Comparison of ENCODE assay signal across 1 cellular context in the genomic region with DNA sequence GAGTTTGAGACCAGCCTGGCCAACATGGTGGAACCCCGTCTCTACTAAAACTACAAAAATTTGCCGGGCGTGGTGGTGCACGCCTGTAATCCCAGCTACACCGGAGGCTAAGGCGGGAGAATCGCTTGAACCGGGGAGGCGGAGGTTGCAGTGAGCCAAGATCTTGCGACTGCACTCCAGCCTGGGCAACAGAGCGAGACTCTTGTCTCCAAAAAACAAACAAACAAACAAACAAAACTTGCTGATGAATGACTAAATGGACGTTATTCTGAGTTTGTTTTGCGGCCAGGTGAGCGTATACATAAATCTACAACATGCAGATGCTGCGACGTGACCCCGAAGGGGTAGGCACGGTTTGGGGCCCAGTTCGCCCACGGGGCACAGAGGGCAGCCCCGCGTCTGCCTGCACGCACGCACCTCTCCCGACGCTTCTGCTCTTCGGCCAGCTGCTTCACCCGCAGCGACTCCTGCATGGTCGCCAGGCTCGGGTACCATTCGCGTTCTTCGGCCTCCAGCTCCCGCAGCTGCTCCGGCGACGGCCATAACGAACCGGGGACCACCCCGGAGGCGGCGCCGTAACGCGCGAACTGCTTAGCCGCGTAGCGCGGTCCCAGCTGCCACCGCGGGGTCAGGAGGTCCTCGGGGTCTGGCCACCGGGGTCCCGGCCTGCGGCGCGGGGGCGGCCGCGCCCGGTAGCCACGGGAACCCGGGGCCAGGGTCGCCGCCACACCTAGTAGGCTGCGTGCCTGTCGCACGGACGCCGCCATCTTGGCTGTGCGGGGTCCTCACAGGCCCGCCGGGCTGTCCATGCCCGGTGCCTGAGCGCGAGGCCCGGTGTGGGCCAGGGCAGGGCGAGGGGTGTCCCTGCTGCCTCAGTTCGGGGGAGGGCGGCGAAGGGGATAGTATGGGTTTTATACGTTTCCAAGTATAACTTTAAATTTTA.
TF ChIP-seq lines count a peak whose summit lies in the region.

GADD45GIP1 (minus strand) TSS at position 778 of the 943 bp plus-strand sequence; CDS start at position 767, 11 bp downstream.

TF ChIP-seq in HEK293, 187 proteins besides CTCF, POLR2A, EP300 and RAD21 (continued from another document and continues in another):
- TF ChIP-seq ZNF510 (tag by site-specific recombination; IDR thresholded peaks at IDR 0.05; ENCODE audit: insufficient replicate concordance): no peak
- no peak for TF ChIP-seq PRDM1 (tag by site-specific recombination; IDR thresholded peaks at IDR 0.05)
- TF ChIP-seq ZNF558 (tag by site-specific recombination; IDR thresholded peaks at IDR 0.05): no peak
- TF ChIP-seq ZNF530 (tag by site-specific recombination; IDR thresholded peaks at IDR 0.05; ENCODE audit: low read depth): no peak
- TF ChIP-seq ZNF488 (tag by site-specific recombination; IDR thresholded peaks at IDR 0.05): no peak
- peak; percentile 30; the same call in 1 of the 2 replicates for TF ChIP-seq ZNF10 (tag by site-specific recombination; IDR thresholded peaks at IDR 0.05)
- TF ChIP-seq, protein P1, sequence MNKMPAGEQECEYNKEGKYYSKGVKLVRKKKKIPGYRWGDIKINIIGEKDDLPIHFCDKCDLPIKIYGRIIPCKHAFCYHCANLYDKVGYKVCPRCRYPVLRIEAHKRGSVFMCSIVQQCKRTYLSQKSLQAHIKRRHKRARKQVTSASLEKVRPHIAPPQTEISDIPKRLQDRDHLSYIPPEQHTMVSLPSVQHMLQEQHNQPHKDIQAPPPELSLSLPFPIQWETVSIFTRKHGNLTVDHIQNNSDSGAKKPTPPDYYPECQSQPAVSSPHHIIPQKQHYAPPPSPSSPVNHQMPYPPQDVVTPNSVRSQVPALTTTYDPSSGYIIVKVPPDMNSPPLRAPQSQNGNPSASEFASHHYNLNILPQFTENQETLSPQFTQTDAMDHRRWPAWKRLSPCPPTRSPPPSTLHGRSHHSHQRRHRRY (tag by site-specific recombination; IDR thresholded peaks at IDR 0.05): no peak
- TF ChIP-seq ZNF266 (tag by site-specific recombination; IDR thresholded peaks at IDR 0.05; ENCODE audit: low read depth): no peak
- TF ChIP-seq SP3 (tag by site-specific recombination; IDR thresholded peaks at IDR 0.05): peak; percentile 29; the same call in 1 of the 2 replicates
- no peak for TF ChIP-seq ZNF239 (tag by site-specific recombination; IDR thresholded peaks at IDR 0.05)
- TF ChIP-seq KLF10 (tag by site-specific recombination; IDR thresholded peaks at IDR 0.05): peak; percentile 73
- TF ChIP-seq ZNF23 (tag by site-specific recombination; IDR thresholded peaks at IDR 0.05; ENCODE audit: borderline replicate concordance): no peak
- TF ChIP-seq ZNF302 (tag by site-specific recombination; IDR thresholded peaks at IDR 0.05; ENCODE audit: low read depth): no peak
- TF ChIP-seq ZNF521 (tag by site-specific recombination; IDR thresholded peaks at IDR 0.05): no peak
- TF ChIP-seq ZNF146 (tag by site-specific recombination; IDR thresholded peaks at IDR 0.05): no peak
- no peak for TF ChIP-seq ZNF19 (tag by site-specific recombination; IDR thresholded peaks at IDR 0.05; ENCODE audit: low read depth)
- TF ChIP-seq SCRT1 (tag by site-specific recombination; IDR thresholded peaks at IDR 0.05; ENCODE audit: borderline replicate concordance): no peak
- no peak for TF ChIP-seq ZNF768 (tag by site-specific recombination; IDR thresholded peaks at IDR 0.05)
- no peak for TF ChIP-seq KLF7 (tag by site-specific recombination; IDR thresholded peaks at IDR 0.05; ENCODE audit: borderline replicate concordance)
- TF ChIP-seq WT1 (tag by site-specific recombination; IDR thresholded peaks at IDR 0.05): no peak
- no peak for TF ChIP-seq ZNF621 (tag by site-specific recombination; IDR thresholded peaks at IDR 0.05)
- TF ChIP-seq FEZF1 (tag by site-specific recombination; IDR thresholded peaks at IDR 0.05): no peak
- no peak for TF ChIP-seq ZNF548 (tag by site-specific recombination; IDR thresholded peaks at IDR 0.05)
- no peak for TF ChIP-seq SETDB1 (IDR thresholded peaks at IDR 0.05; ENCODE audit: insufficient read length, low read length)
- TF ChIP-seq, protein P2, sequence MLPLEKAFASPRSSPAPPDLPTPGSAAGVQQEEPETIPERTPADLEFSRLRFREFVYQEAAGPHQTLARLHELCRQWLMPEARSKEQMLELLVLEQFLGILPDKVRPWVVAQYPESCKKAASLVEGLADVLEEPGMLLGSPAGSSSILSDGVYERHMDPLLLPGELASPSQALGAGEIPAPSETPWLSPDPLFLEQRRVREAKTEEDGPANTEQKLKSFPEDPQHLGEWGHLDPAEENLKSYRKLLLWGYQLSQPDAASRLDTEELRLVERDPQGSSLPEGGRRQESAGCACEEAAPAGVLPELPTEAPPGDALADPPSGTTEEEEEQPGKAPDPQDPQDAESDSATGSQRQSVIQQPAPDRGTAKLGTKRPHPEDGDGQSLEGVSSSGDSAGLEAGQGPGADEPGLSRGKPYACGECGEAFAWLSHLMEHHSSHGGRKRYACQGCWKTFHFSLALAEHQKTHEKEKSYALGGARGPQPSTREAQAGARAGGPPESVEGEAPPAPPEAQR (tag by site-specific recombination; IDR thresholded peaks at IDR 0.05): peak; percentile 11; the same call in 1 of the 2 replicates
- TF ChIP-seq, protein P3, sequence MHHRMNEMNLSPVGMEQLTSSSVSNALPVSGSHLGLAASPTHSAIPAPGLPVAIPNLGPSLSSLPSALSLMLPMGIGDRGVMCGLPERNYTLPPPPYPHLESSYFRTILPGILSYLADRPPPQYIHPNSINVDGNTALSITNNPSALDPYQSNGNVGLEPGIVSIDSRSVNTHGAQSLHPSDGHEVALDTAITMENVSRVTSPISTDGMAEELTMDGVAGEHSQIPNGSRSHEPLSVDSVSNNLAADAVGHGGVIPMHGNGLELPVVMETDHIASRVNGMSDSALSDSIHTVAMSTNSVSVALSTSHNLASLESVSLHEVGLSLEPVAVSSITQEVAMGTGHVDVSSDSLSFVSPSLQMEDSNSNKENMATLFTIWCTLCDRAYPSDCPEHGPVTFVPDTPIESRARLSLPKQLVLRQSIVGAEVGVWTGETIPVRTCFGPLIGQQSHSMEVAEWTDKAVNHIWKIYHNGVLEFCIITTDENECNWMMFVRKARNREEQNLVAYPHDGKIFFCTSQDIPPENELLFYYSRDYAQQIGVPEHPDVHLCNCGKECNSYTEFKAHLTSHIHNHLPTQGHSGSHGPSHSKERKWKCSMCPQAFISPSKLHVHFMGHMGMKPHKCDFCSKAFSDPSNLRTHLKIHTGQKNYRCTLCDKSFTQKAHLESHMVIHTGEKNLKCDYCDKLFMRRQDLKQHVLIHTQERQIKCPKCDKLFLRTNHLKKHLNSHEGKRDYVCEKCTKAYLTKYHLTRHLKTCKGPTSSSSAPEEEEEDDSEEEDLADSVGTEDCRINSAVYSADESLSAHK (tag by site-specific recombination; IDR thresholded peaks at IDR 0.05): no peak
- TF ChIP-seq, protein P4, sequence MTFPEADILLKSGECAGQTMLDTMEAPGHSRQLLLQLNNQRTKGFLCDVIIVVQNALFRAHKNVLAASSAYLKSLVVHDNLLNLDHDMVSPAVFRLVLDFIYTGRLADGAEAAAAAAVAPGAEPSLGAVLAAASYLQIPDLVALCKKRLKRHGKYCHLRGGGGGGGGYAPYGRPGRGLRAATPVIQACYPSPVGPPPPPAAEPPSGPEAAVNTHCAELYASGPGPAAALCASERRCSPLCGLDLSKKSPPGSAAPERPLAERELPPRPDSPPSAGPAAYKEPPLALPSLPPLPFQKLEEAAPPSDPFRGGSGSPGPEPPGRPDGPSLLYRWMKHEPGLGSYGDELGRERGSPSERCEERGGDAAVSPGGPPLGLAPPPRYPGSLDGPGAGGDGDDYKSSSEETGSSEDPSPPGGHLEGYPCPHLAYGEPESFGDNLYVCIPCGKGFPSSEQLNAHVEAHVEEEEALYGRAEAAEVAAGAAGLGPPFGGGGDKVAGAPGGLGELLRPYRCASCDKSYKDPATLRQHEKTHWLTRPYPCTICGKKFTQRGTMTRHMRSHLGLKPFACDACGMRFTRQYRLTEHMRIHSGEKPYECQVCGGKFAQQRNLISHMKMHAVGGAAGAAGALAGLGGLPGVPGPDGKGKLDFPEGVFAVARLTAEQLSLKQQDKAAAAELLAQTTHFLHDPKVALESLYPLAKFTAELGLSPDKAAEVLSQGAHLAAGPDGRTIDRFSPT (tag by site-specific recombination; IDR thresholded peaks at IDR 0.05): peak; percentile 87
- no peak for TF ChIP-seq ZFP41 (tag by site-specific recombination; IDR thresholded peaks at IDR 0.05; ENCODE audit: borderline replicate concordance)
- TF ChIP-seq REPIN1 (tag by site-specific recombination; IDR thresholded peaks at IDR 0.05; ENCODE audit: low read depth): 0 out of 2 replicates have a peak, but pooled peaks have one; percentile 19
- TF ChIP-seq ZNF626 (tag by site-specific recombination; IDR thresholded peaks at IDR 0.05): no peak
- TF ChIP-seq ZNF132 (tag by site-specific recombination; IDR thresholded peaks at IDR 0.05; ENCODE audit: borderline replicate concordance): no peak
- TF ChIP-seq, protein P5, sequence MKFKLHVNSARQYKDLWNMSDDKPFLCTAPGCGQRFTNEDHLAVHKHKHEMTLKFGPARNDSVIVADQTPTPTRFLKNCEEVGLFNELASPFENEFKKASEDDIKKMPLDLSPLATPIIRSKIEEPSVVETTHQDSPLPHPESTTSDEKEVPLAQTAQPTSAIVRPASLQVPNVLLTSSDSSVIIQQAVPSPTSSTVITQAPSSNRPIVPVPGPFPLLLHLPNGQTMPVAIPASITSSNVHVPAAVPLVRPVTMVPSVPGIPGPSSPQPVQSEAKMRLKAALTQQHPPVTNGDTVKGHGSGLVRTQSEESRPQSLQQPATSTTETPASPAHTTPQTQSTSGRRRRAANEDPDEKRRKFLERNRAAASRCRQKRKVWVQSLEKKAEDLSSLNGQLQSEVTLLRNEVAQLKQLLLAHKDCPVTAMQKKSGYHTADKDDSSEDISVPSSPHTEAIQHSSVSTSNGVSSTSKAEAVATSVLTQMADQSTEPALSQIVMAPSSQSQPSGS (tag by site-specific recombination; IDR thresholded peaks at IDR 0.05; ENCODE audit: low read depth): no peak
- TF ChIP-seq ZBTB7A (tag by site-specific recombination; IDR thresholded peaks at IDR 0.05; ENCODE audit: low read depth): peak; percentile 11; the same call in 1 of the 2 replicates
- TF ChIP-seq ZNF223 (tag by site-specific recombination; IDR thresholded peaks at IDR 0.05): no peak
- TF ChIP-seq, protein P6, sequence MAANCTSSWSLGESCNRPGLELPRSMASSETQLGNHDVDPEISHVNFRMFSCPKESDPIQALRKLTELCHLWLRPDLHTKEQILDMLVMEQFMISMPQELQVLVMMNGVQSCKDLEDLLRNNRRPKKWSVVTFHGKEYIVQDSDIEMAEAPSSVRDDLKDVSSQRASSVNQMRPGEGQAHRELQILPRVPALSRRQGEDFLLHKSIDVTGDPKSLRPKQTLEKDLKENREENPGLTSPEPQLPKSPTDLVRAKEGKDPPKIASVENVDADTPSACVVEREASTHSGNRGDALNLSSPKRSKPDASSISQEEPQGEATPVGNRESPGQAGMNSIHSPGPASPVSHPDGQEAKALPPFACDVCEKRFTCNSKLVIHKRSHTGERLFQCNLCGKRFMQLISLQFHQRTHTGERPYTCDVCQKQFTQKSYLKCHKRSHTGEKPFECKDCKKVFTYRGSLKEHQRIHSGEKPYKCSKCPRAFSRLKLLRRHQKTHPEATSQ (tag by site-specific recombination; IDR thresholded peaks at IDR 0.05): no peak; the same call in 1 of the 2 replicates
- TF ChIP-seq ZSCAN23 (tag by site-specific recombination; IDR thresholded peaks at IDR 0.05): no peak
- TF ChIP-seq ZNF600 (tag by site-specific recombination; IDR thresholded peaks at IDR 0.05): peak; percentile 90
- no peak for TF ChIP-seq ZNF843 (tag by site-specific recombination; IDR thresholded peaks at IDR 0.05)
- TF ChIP-seq ZNF423 (tag by site-specific recombination; IDR thresholded peaks at IDR 0.05): no peak
- no peak for TF ChIP-seq HOXC10 (CRISPR knock-in tag; IDR thresholded peaks at IDR 0.05)
- no peak for TF ChIP-seq REST (tag by site-specific recombination; IDR thresholded peaks at IDR 0.05)
